ENCODE assay signal across 8 cellular contexts in the genomic region with DNA sequence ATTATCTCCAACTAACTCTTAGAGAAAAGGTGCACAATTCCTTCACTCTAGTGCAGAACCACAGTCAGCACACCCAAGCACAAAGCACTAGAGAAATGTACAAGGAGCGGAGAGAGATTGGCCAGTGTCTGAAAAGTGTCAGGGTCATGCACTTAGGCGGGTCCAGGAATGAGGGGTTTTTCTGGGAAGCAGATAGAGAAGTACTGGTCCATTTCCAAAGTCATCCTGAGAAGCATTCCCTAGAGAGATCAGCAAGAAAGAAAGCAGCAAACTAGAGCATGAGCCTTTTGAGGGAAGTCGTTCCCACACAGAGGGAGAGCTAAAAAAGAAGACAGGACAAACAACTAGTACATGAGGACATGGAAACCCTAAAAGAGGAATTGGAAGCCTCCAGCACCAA.
DNase-seq lines count a peak whose midpoint lies in the region; ATAC-seq, FAIRE-seq and TF ChIP-seq lines count a peak whose summit lies in the region.

No MANE protein-coding gene starts in this region.

- no peak for DNase-seq in T-helper 17 cell
- no peak for DNase-seq in hepatocyte (ENCODE audit: low spot score)
- no peak for DNase-seq in NCI-H82 (lab: John Stamatoyannopoulos, UW)
- DNase-seq in ACHN, result no peak
- no peak for DNase-seq in activated CD4-positive, CD25-positive, alpha-beta regulatory T cell (lab: John Stamatoyannopoulos, UW)
- DNase-seq in small intestine, result no peak

- TF ChIP-seq CTCF in hepatocyte (IDR thresholded peaks at IDR 0.05; ENCODE audit: poor library complexity), result no peak

- peaks cover 6% of the 10 kb centered on the region for H3K36me3 Mint-ChIP-seq in T-helper 17 cell (ENCODE audit: low read depth)

- peak; percentile 11 for ATAC-seq in GM21423 (IDR thresholded peaks at IDR 0.05; ENCODE audit: unreplicated experiment)
- no peak for ATAC-seq in T-helper 17 cell

- in situ Hi-C loops in ACHN (cut with HindIII; ENCODE audit: low pct_ligation_motif_present, low pct_unique_long_range_greater_than_20kb, low sequenced_read_pairs), result no loop called here

- no peaks in the 10 kb centered on the region for H3K79me2 ChIP-seq in ACC112 (ENCODE audit: control insufficient read depth, insufficient read depth, low read length, unreplicated experiment)
- no peaks in the 10 kb centered on the region for H3K79me2 ChIP-seq in hepatocyte

- H2AFZ ChIP-seq in ACC112 (ENCODE audit: low read length, unreplicated experiment), result peak overlapping the region; percentile 50
- no peak overlapping the region for H2AFZ ChIP-seq in hepatocyte

- peak overlapping the region; percentile 74 for H3K4me3 ChIP-seq in ACC112 (ENCODE audit: low read depth, low read length)
- no peak overlapping the region for H3K4me3 ChIP-seq in hepatocyte
- H3K4me3 ChIP-seq in small intestine (ENCODE audit: low read depth in 1 of 2, low read length in 2 of 2), result no peak overlapping the region

- H3K27ac ChIP-seq in ACC112 (ENCODE audit: low read depth, low read length) (peak overlapping the region; percentile 100), hepatocyte (no peak overlapping the region), small intestine (ENCODE audit: low read depth in 1 of 2, low read length in 1 of 2) (peak overlapping the region in 1 of 2 donors; percentile 41)

- no peaks in the 10 kb centered on the region for H3K9me2 ChIP-seq in hepatocyte (replicated peaks; ENCODE audit: insufficient read depth)

- no peaks in the 10 kb centered on the region for H4K20me1 ChIP-seq in hepatocyte (ENCODE audit: insufficient read depth, poor library complexity, severe bottlenecking)

- no peak for FAIRE-seq in small intestine (lab: Jason Lieb, UNC)

- peaks cover 51% of the 10 kb centered on the region for H3K4me1 Mint-ChIP-seq in T-helper 17 cell

- H3K27me3 ChIP-seq in ACC112 (ENCODE audit: insufficient read depth, low read length), result no peaks in the 10 kb centered on the region
- H3K27me3 ChIP-seq in hepatocyte, result no peaks in the 10 kb centered on the region
- H3K27me3 ChIP-seq in small intestine (ENCODE audit: control insufficient read depth in 2 of 2, insufficient read depth in 2 of 2, low read length in 2 of 2), result no peaks in the 10 kb centered on the region

- H3K27me3 Mint-ChIP-seq in T-helper 17 cell, result no peaks in the 10 kb centered on the region

- peak overlapping the region; percentile 82 for H3K4me3 Mint-ChIP-seq in T-helper 17 cell

- H3K4me1 ChIP-seq in ACC112 (ENCODE audit: control insufficient read depth, insufficient read depth, low read length, unreplicated experiment), result peaks cover 39% of the 10 kb centered on the region
- H3K4me1 ChIP-seq in hepatocyte (ENCODE audit: insufficient read depth), result peaks cover 6% of the 10 kb centered on the region
- H3K4me1 ChIP-seq in small intestine (ENCODE audit: control insufficient read depth in 2 of 2, insufficient read depth in 1 of 2, low read depth in 1 of 2, low read length in 1 of 2), result no peaks in the 10 kb centered on the region

- peak overlapping the region; percentile 99 for H3K27ac Mint-ChIP-seq in T-helper 17 cell

- H3K9me3 ChIP-seq in T-helper 17 cell (ENCODE audit: control insufficient read depth, low read length, poor library complexity, severe bottlenecking), result no peaks in the 10 kb centered on the region
- no peaks in the 10 kb centered on the region for H3K9me3 ChIP-seq in hepatocyte (ENCODE audit: low read depth)
- no peaks in the 10 kb centered on the region for H3K9me3 ChIP-seq in small intestine (ENCODE audit: control insufficient read depth, low read depth)

- no peaks in the 10 kb centered on the region for H3K36me3 ChIP-seq in ACC112 (ENCODE audit: insufficient read depth, low read length)
- H3K36me3 ChIP-seq in hepatocyte (replicated peaks; ENCODE audit: insufficient read depth, low read depth), result no peaks in the 10 kb centered on the region
- H3K36me3 ChIP-seq in small intestine (ENCODE audit: control insufficient read depth in 2 of 2, insufficient read depth in 2 of 2, low read length in 2 of 2), result no peaks in the 10 kb centered on the region

- 59% methylated on average over 3 of the region's 3 CpGs for WGBS in hepatocyte (ENCODE audit: low lambda C conversion rate, missing lambda C conversion rate)
- WGBS in small intestine, 3 donors, result 48 to 89% (median 55%) methylated on average over 3 of the region's 3 CpGs

- H3K4me2 ChIP-seq in hepatocyte, result peak overlapping the region; percentile 6
